16 cellular contexts compared by ENCODE assay signal in genomic region chr4:67459164-67459563, GRCh38.
DNase-seq lines count a peak whose midpoint lies in the region; ATAC-seq and TF ChIP-seq lines count a peak whose summit lies in the region.
"Had no signal": no experiment of that assay in that cellular context is flagged by ENCODE, and none has a peak within 500 bp of the region (broad histone marks: within the 10 kb centered on the region; RNA-seq: fewer than 3 reads in every experiment).

No MANE protein-coding gene starts in this region.

- CTCF ChIA-PET in IMR-90 (lab: Yijun Ruan, JAX) = no interaction called here

- no peak overlapping the region for H3K18ac ChIP-seq in IMR-90 (ENCODE audit: low read depth, low read length)

- BruUV-seq in IMR-90 (replicated peaks; lab: Mats Ljungman, UMichigan) = no TSS peak

- H3K4me2 ChIP-seq in IMR-90 (ENCODE audit: low read depth, low read length) = no peak overlapping the region
- H3K4me2 ChIP-seq in parathyroid adenoma (ENCODE audit: low read length) = no peak overlapping the region

- H3K9ac ChIP-seq in IMR-90 (ENCODE audit: low read depth, low read length) (no peak overlapping the region), adipocyte (ENCODE audit: low read length) (no peak overlapping the region), parathyroid adenoma (no peak overlapping the region)

- H3K56ac ChIP-seq in IMR-90 (ENCODE audit: extremely low read depth, insufficient read depth, low read length) = no peak overlapping the region

- H3K27ac ChIP-seq in IMR-90 (ENCODE audit: insufficient read depth, low read length) (no peak overlapping the region), parathyroid adenoma (no peak overlapping the region)
- H3K27ac ChIP-seq: C4-2B, SJSA1 had no signal

- H2BK5ac ChIP-seq in IMR-90 (ENCODE audit: low read depth, low read length, poor library complexity, severe bottlenecking) = no peak overlapping the region

- H3K9me1 ChIP-seq in IMR-90 (ENCODE audit: insufficient read depth, low read length) = no peaks in the 10 kb centered on the region

- no peak overlapping the region for H2BK20ac ChIP-seq in IMR-90 (ENCODE audit: low read depth, low read length)

- no peak overlapping the region for H4K91ac ChIP-seq in IMR-90 (ENCODE audit: insufficient read depth, low read depth, low read length)

- ATAC-seq in IMR-90 (ENCODE audit: low read depth) = peak; percentile 61

- H3K4me3 ChIP-seq in IMR-90 (ENCODE audit: insufficient read depth, low read depth, low read length) = no peak overlapping the region
- no peak overlapping the region for H3K4me3 ChIP-seq in adipocyte (ENCODE audit: low read length)
- peak overlapping the region; percentile 23 for H3K4me3 ChIP-seq in parathyroid adenoma (ENCODE audit: low read depth, low read length)
- H3K4me3 ChIP-seq: HAP-1, SJSA1 had no signal

- H2AFZ ChIP-seq in IMR-90 (replicated peaks; ENCODE audit: low read length, poor library complexity) (no peak overlapping the region), parathyroid adenoma (no peak overlapping the region)

- H3K79me2 ChIP-seq in parathyroid adenoma = no peaks in the 10 kb centered on the region

- no peaks in the 10 kb centered on the region for H3K79me1 ChIP-seq in IMR-90 (ENCODE audit: low read depth in 1 of 2, low read length in 2 of 2)

- H2AK5ac ChIP-seq in IMR-90 (ENCODE audit: low read depth, low read length) = no peak overlapping the region

- H3K4me1 ChIP-seq in IMR-90 (ENCODE audit: control insufficient read depth, insufficient read depth, low read length) (no peaks in the 10 kb centered on the region; the same call in 1 of the 2 replicates), adipocyte (ENCODE audit: control insufficient read depth, insufficient read depth, low read length) (no peaks in the 10 kb centered on the region), parathyroid adenoma (no peaks in the 10 kb centered on the region)
- H3K4me1 ChIP-seq: HAP-1, SJSA1 had no signal

- in situ Hi-C loops in IMR-90 (cut with MboI; ENCODE audit: low sequenced_read_pairs) = no loop called here

- no peak overlapping the region for H2BK120ac ChIP-seq in IMR-90 (ENCODE audit: low read depth, low read length)

- H3K36me3 ChIP-seq in IMR-90 (ENCODE audit: control insufficient read depth, insufficient read depth, low read length) (no peaks in the 10 kb centered on the region), adipocyte (ENCODE audit: control insufficient read depth, insufficient read depth, low read length, severe bottlenecking) (peaks cover 15% of the 10 kb centered on the region), parathyroid adenoma (ENCODE audit: control insufficient read depth, insufficient read depth, low read length) (no peaks in the 10 kb centered on the region)
- H3K36me3 ChIP-seq: HAP-1, SJSA1 had no signal

- POLR2A ChIA-PET in IMR-90 (lab: Charles Lee; ENCODE audit: unreplicated experiment) = no interaction called here

- H4K20me1 ChIP-seq in IMR-90 (ENCODE audit: insufficient read depth, low read length) = no peaks in the 10 kb centered on the region

- no peak for TF ChIP-seq POLR2A in IMR-90 (IDR thresholded peaks at IDR 0.05; ENCODE audit: low read depth, low read length)

- no peak overlapping the region for H2BK15ac ChIP-seq in IMR-90 (ENCODE audit: low read depth, low read length)

- no peaks in the 10 kb centered on the region for H3K27me3 ChIP-seq in IMR-90 (ENCODE audit: control insufficient read depth, insufficient read depth, low read length)
- H3K27me3 ChIP-seq in adipocyte (replicated peaks; ENCODE audit: control insufficient read depth, insufficient read depth, low read length) = no peaks in the 10 kb centered on the region
- H3K27me3 ChIP-seq in parathyroid adenoma (ENCODE audit: control insufficient read depth, insufficient read depth, low read length) = no peaks in the 10 kb centered on the region
- H3K27me3 ChIP-seq: SJSA1 had no signal

- no peak for TF ChIP-seq RAD21 in IMR-90 (IDR thresholded peaks at IDR 0.05; ENCODE audit: low read length)

- DNase-seq in IMR-90 = peak; percentile 25
- DNase-seq in adipocyte (ENCODE audit: low read depth) = peak; percentile 54
- peak; percentile 15 for DNase-seq in iPS-NIHi11 (ENCODE audit: low spot score)
- no peak for DNase-seq in stimulated activated CD4-positive, alpha-beta T cell treated with anti-CD3 and anti-CD28 coated beads, Interleukin-4, amount 100 ng/mL, for 4 hours
- DNase-seq in NK-92 treated with Interleukin-12 subunit alpha and Interleukin-12 subunit beta, amount 100 ng/mL, for 24 hours (lab: John Stamatoyannopoulos, UW) = no peak
- DNase-seq in DMS79 (lab: John Stamatoyannopoulos, UW) = no peak
- DNase-seq: ACHN, AML-193, NCI-H1105, NCI-H2081, NCI-H510A treated with DMSO at 0.1 percent for 48 hours, SW 1271 had no signal

- no CpG with 5 or more reads among the region's 3 CpGs for WGBS in IMR-90 (ENCODE audit: extremely low coverage in 2 of 2, insufficient read length in 1 of 2), 2 experiments

- no peak overlapping the region for H3K23ac ChIP-seq in IMR-90 (ENCODE audit: low read depth, low read length)

- intact Hi-C loops in IMR-90 (cut with micrococcal nuclease) = no loop called here

- H4K5ac ChIP-seq in IMR-90 (ENCODE audit: low read depth, low read length) = no peak overlapping the region

- dilution Hi-C loops in IMR-90 (cut with HindIII; ENCODE audit: low sequenced_read_pairs, unreplicated experiment) = no loop called here

- no peak for TF ChIP-seq CTCF in IMR-90 (conservative IDR thresholded peaks at IDR 0.05; ENCODE audit: low read depth, low read length)
- no peak for TF ChIP-seq CTCF in parathyroid adenoma (IDR thresholded peaks at IDR 0.05)

- H3K4ac ChIP-seq in IMR-90 (ENCODE audit: low read depth, low read length) = no peak overlapping the region

- H2AK9ac ChIP-seq in IMR-90 (replicated peaks; ENCODE audit: low read depth, low read length, poor library complexity) = no peak overlapping the region

- H3K14ac ChIP-seq in IMR-90 (replicated peaks; ENCODE audit: low read depth, low read length) = no peak overlapping the region

- H3K9me3 ChIP-seq in IMR-90 (ENCODE audit: control insufficient read depth, insufficient read depth, low read length) (no peaks in the 10 kb centered on the region), adipocyte (ENCODE audit: control insufficient read depth, low read length) (no peaks in the 10 kb centered on the region), parathyroid adenoma (ENCODE audit: control insufficient read depth, low read length) (no peaks in the 10 kb centered on the region)
- H3K9me3 ChIP-seq: HAP-1, SJSA1 had no signal

- H4K8ac ChIP-seq in IMR-90 (ENCODE audit: low read depth in 2 of 2, low read length in 2 of 2) = no peak overlapping the region

TF ChIP-seq in IMR-90, 13 proteins besides CTCF, POLR2A, EP300 and RAD21:
- TF ChIP-seq ELK1 (IDR thresholded peaks at IDR 0.05; ENCODE audit: borderline replicate concordance, low read depth, low read length) (no peak), USF2 (IDR thresholded peaks at IDR 0.05; ENCODE audit: low read depth, low read length) (no peak), RFX5 (IDR thresholded peaks at IDR 0.05; ENCODE audit: low read depth, low read length) (no peak), MXI1 (IDR thresholded peaks at IDR 0.05; ENCODE audit: borderline replicate concordance, low read depth, low read length) (no peak), CHD1 (IDR thresholded peaks at IDR 0.05; ENCODE audit: low read depth, low read length) (no peak), BHLHE40 (IDR thresholded peaks at IDR 0.05; ENCODE audit: low read depth, low read length) (no peak), SMC3 (IDR thresholded peaks at IDR 0.05; ENCODE audit: low read depth, low read length) (no peak), MAFK (IDR thresholded peaks at IDR 0.05; ENCODE audit: low read depth, low read length) (no peak), MAZ (IDR thresholded peaks at IDR 0.05; ENCODE audit: borderline replicate concordance, low read depth, low read length) (no peak), RCOR1 (IDR thresholded peaks at IDR 0.05; ENCODE audit: insufficient replicate concordance, low read length) (no peak), NFE2L2 (IDR thresholded peaks at IDR 0.05; ENCODE audit: low read depth, low read length) (no peak), FOS (IDR thresholded peaks at IDR 0.05; ENCODE audit: low read depth, low read length) (no peak), CEBPB (IDR thresholded peaks at IDR 0.05; ENCODE audit: low read depth, low read length) (no peak)

Comparison
In these comparisons a context has a peak if more than half of its experiments do, and no peak if none do; other contexts are left out.
1. DNase-seq: peak in IMR-90 (single experiment), adipocyte (single experiment) and iPS-NIHi11 (single experiment); none in stimulated activated CD4-positive, alpha-beta T cell treated with anti-CD3 and anti-CD28 coated beads, Interleukin-4, amount 100 ng/mL, for 4 hours (0 of 2), NK-92 treated with Interleukin-12 subunit alpha and Interleukin-12 subunit beta, amount 100 ng/mL, for 24 hours (single experiment) and DMS79 (single experiment).